1 cellular context compared by ENCODE assay signal in genomic region chr11:134599180-134599810, GRCh38.
TF ChIP-seq lines count a peak whose summit lies in the region.

No MANE protein-coding gene starts in this region.

TF ChIP-seq in K562, 482 proteins besides CTCF, POLR2A, EP300 and RAD21:
- peak; percentile 96 for TF ChIP-seq C11orf30 (IDR thresholded peaks at IDR 0.05; ENCODE audit: low read depth)
- no peak for TF ChIP-seq ZSCAN32 (CRISPR knock-in tag; IDR thresholded peaks at IDR 0.05)
- TF ChIP-seq HMGN3 (IDR thresholded peaks at IDR 0.05; ENCODE audit: borderline replicate concordance, extremely low read depth, insufficient read length, low read depth, low read length) = no peak
- TF ChIP-seq ATF1 (CRISPR knock-in tag; IDR thresholded peaks at IDR 0.05) = no peak
- TF ChIP-seq ATF1 (tag; IDR thresholded peaks at IDR 0.05) = no peak
- no peak for TF ChIP-seq HCFC1 (IDR thresholded peaks at IDR 0.05; ENCODE audit: low read depth, low read length)
- TF ChIP-seq MAFG (tag; conservative IDR thresholded peaks at IDR 0.05) = peak; percentile 97
- TF ChIP-seq NFE2 (IDR thresholded peaks at IDR 0.05; ENCODE audit: low read depth) = peak; percentile 87
- peak; percentile 54 for TF ChIP-seq L3MBTL2 (IDR thresholded peaks at IDR 0.05)
- TF ChIP-seq MAFF (IDR thresholded peaks at IDR 0.05; ENCODE audit: low read length) = peak; percentile 97
- TF ChIP-seq HMG20A (CRISPR knock-in tag; conservative IDR thresholded peaks at IDR 0.05) = no peak
- TF ChIP-seq MTA1 (IDR thresholded peaks at IDR 0.05; ENCODE audit: borderline replicate concordance) = no peak
- no peak for TF ChIP-seq PHF21A (IDR thresholded peaks at IDR 0.05; ENCODE audit: borderline replicate concordance, low read depth)
- peak; percentile 97 for TF ChIP-seq ZNF316 (IDR thresholded peaks at IDR 0.05)
- TF ChIP-seq RFX1 (IDR thresholded peaks at IDR 0.05) = no peak
- TF ChIP-seq MTF1 (CRISPR knock-in tag; IDR thresholded peaks at IDR 0.05; ENCODE audit: borderline replicate concordance) = no peak
- TF ChIP-seq MAFK (IDR thresholded peaks at IDR 0.05; ENCODE audit: low read length) = peak; percentile 97
- TF ChIP-seq NFE2L1 (tag; IDR thresholded peaks at IDR 0.05; ENCODE audit: borderline replicate concordance, low read depth) = 0 out of 2 replicates have a peak, but pooled peaks have one; percentile 59
- TF ChIP-seq BCOR (IDR thresholded peaks at IDR 0.05) = no peak
- TF ChIP-seq BACH1 (tag; IDR thresholded peaks at IDR 0.05) = peak; percentile 80; the same call in 1 of the 2 replicates
- TF ChIP-seq, protein P1, sequence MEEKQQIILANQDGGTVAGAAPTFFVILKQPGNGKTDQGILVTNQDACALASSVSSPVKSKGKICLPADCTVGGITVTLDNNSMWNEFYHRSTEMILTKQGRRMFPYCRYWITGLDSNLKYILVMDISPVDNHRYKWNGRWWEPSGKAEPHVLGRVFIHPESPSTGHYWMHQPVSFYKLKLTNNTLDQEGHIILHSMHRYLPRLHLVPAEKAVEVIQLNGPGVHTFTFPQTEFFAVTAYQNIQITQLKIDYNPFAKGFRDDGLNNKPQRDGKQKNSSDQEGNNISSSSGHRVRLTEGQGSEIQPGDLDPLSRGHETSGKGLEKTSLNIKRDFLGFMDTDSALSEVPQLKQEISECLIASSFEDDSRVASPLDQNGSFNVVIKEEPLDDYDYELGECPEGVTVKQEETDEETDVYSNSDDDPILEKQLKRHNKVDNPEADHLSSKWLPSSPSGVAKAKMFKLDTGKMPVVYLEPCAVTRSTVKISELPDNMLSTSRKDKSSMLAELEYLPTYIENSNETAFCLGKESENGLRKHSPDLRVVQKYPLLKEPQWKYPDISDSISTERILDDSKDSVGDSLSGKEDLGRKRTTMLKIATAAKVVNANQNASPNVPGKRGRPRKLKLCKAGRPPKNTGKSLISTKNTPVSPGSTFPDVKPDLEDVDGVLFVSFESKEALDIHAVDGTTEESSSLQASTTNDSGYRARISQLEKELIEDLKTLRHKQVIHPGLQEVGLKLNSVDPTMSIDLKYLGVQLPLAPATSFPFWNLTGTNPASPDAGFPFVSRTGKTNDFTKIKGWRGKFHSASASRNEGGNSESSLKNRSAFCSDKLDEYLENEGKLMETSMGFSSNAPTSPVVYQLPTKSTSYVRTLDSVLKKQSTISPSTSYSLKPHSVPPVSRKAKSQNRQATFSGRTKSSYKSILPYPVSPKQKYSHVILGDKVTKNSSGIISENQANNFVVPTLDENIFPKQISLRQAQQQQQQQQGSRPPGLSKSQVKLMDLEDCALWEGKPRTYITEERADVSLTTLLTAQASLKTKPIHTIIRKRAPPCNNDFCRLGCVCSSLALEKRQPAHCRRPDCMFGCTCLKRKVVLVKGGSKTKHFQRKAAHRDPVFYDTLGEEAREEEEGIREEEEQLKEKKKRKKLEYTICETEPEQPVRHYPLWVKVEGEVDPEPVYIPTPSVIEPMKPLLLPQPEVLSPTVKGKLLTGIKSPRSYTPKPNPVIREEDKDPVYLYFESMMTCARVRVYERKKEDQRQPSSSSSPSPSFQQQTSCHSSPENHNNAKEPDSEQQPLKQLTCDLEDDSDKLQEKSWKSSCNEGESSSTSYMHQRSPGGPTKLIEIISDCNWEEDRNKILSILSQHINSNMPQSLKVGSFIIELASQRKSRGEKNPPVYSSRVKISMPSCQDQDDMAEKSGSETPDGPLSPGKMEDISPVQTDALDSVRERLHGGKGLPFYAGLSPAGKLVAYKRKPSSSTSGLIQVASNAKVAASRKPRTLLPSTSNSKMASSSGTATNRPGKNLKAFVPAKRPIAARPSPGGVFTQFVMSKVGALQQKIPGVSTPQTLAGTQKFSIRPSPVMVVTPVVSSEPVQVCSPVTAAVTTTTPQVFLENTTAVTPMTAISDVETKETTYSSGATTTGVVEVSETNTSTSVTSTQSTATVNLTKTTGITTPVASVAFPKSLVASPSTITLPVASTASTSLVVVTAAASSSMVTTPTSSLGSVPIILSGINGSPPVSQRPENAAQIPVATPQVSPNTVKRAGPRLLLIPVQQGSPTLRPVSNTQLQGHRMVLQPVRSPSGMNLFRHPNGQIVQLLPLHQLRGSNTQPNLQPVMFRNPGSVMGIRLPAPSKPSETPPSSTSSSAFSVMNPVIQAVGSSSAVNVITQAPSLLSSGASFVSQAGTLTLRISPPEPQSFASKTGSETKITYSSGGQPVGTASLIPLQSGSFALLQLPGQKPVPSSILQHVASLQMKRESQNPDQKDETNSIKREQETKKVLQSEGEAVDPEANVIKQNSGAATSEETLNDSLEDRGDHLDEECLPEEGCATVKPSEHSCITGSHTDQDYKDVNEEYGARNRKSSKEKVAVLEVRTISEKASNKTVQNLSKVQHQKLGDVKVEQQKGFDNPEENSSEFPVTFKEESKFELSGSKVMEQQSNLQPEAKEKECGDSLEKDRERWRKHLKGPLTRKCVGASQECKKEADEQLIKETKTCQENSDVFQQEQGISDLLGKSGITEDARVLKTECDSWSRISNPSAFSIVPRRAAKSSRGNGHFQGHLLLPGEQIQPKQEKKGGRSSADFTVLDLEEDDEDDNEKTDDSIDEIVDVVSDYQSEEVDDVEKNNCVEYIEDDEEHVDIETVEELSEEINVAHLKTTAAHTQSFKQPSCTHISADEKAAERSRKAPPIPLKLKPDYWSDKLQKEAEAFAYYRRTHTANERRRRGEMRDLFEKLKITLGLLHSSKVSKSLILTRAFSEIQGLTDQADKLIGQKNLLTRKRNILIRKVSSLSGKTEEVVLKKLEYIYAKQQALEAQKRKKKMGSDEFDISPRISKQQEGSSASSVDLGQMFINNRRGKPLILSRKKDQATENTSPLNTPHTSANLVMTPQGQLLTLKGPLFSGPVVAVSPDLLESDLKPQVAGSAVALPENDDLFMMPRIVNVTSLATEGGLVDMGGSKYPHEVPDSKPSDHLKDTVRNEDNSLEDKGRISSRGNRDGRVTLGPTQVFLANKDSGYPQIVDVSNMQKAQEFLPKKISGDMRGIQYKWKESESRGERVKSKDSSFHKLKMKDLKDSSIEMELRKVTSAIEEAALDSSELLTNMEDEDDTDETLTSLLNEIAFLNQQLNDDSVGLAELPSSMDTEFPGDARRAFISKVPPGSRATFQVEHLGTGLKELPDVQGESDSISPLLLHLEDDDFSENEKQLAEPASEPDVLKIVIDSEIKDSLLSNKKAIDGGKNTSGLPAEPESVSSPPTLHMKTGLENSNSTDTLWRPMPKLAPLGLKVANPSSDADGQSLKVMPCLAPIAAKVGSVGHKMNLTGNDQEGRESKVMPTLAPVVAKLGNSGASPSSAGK (IDR thresholded peaks at IDR 0.05) = no peak
- no peak for TF ChIP-seq FOSL1 (tag; conservative IDR thresholded peaks at IDR 0.05)
